9 cellular contexts compared by ENCODE assay signal in the genomic region with DNA sequence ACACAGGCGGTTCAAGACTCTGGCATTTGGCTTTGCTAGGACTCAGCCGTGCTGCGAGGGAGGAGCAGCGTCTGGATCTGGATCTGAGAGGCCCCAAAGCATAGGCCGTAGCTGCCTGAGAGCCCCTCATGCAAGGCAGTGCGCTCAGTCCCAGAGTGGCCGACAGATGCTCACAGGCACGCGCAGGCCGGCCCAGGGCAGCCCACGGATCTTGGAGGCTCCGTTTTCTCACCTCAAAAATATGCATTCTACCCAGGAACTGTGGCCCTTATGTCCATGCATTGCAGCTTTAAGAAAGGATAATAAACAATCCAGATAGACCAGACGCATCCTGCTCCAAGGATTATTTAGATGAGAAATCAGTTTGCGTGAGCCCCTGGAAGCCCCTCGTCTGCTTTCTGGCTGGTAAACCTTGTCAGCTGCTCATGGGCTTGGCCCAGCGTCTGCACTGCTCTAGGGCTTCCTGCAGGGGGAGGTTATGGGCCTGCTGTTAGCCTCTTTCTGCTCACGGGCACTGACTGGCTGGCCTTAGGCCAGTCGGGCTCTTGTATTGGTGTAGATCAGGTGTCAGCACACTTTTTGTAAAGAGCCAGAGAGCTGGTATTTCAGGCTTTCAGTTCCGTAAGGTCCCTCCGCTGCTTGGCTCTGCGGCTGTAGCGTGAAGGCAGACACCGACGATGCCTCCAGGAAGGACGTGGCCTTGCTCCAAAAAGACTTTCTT. TPM values are rescaled to one million over a fixed set of nuclear protein-coding genes. Genes with fewer than 3 reads are reported as not detected.
A peak's percentile ranks its signal among the peaks of the same experiment; 100 is the strongest.
DNase-seq lines count a peak whose midpoint lies in the region; ATAC-seq and TF ChIP-seq lines count a peak whose summit lies in the region.
"Had no signal": no experiment of that assay in that cellular context is flagged by ENCODE, and none has a peak within 500 bp of the region (broad histone marks: within the 10 kb centered on the region; RNA-seq: fewer than 3 reads in every experiment).

No MANE protein-coding gene starts in this region.

- H3K4me1 ChIP-seq in SJCRH30: no peaks in the 10 kb centered on the region
- H3K4me1 ChIP-seq: tibial nerve had no signal

- no peak overlapping the region for H3K27ac ChIP-seq in SJCRH30
- H3K27ac ChIP-seq: tibial nerve had no signal

- H3K27me3 ChIP-seq in SJCRH30: no peaks in the 10 kb centered on the region
- H3K27me3 ChIP-seq: tibial nerve had no signal

- H3K4me3 ChIP-seq in AG09309 (ENCODE audit: control insufficient read depth, low read depth, low read length) (no peak overlapping the region), SJCRH30 (peak overlapping the region; percentile 12)
- H3K4me3 ChIP-seq: tibial nerve had no signal

- DNase-seq in AG09309 (ENCODE audit: low read depth): no peak
- DNase-seq in HT-29 (ENCODE audit: low spot score): peak; percentile 70
- DNase-seq in SJCRH30: peak; percentile 81 to 89
- peak; percentile 85 for DNase-seq in iPS DF 19.7 (ENCODE audit: low read depth, low spot score)
- DNase-seq in glomerular visceral epithelial cell (ENCODE audit: extremely low spot score): no peak

- TF ChIP-seq CTCF in AG09309 (IDR thresholded peaks at IDR 0.05; ENCODE audit: control insufficient read depth, insufficient read depth, low read depth, low read length, missing control alignments): peak; percentile 44

- H3K9me3 ChIP-seq in SJCRH30 (replicated peaks): no peaks in the 10 kb centered on the region

- ATAC-seq in HG02678 (IDR thresholded peaks at IDR 0.05; ENCODE audit: unreplicated experiment): no peak
- ATAC-seq in GM21526 (IDR thresholded peaks at IDR 0.05; ENCODE audit: low FRiP score, unreplicated experiment): no peak
- no peak for ATAC-seq in HG03378 (IDR thresholded peaks at IDR 0.05; ENCODE audit: unreplicated experiment)

- no peaks in the 10 kb centered on the region for H3K36me3 ChIP-seq in SJCRH30

RNA-seq across cellular contexts. Expression of gene TEX29, which starts 24.2 kb away (rescaled TPM):
- total RNA-seq in HT-29 (2014; rRNA removed; shearing (Covaris generic)): not detected in 2 replicates
- not detected in 2 replicates for total RNA-seq in SJCRH30 (2014; rRNA removed; shearing (Covaris generic))

Comparison
In these comparisons a context has a peak if more than half of its experiments do, and no peak if none do; other contexts are left out.
1. DNase-seq: peak in HT-29 (single experiment), SJCRH30 (2 of 2) and iPS DF 19.7 (single experiment); none in AG09309 (single experiment) and glomerular visceral epithelial cell (single experiment).